1 cellular context compared by ENCODE assay signal in the genomic region with DNA sequence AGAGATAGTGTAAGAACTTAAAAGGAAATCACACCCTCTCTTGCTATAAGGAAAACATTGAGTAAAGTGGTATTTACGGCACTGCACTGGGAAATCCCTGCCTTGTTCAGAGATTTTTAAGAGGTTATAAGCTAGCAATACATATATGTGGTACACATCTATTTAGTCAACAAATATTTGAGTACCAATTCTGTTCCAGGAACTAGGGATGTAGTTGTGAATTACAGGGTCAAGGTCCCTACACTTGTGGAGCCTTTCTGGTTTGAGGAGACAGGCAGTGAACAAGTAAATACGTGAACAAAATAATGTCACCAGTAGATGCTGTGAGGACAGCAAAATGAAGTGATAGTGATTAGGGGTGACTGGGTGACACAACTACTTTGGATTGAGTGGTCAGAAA.
TF ChIP-seq lines count a peak whose summit lies in the region.

No MANE protein-coding gene starts in this region.

TF ChIP-seq in HepG2, 621 proteins besides CTCF, POLR2A, EP300 and RAD21:
- TF ChIP-seq HHEX (CRISPR knock-in tag; IDR thresholded peaks at IDR 0.05) = peak; percentile 22; the same call in 1 of the 2 replicates
- TF ChIP-seq SSRP1 (CRISPR knock-in tag; IDR thresholded peaks at IDR 0.05) = 0 out of 2 replicates have a peak, but pooled peaks have one; percentile 29
- TF ChIP-seq NAIF1 (CRISPR knock-in tag; IDR thresholded peaks at IDR 0.05; ENCODE audit: borderline replicate concordance) = no peak
- TF ChIP-seq FOSL2 (CRISPR knock-in tag; IDR thresholded peaks at IDR 0.05) = no peak
- 0 out of 2 replicates have a peak, but pooled peaks have one; percentile 19 for TF ChIP-seq PAF1 (CRISPR knock-in tag; IDR thresholded peaks at IDR 0.05)
- TF ChIP-seq MIXL1 (CRISPR knock-in tag; IDR thresholded peaks at IDR 0.05) = peak; percentile 62
- TF ChIP-seq FOXA3 (CRISPR knock-in tag; IDR thresholded peaks at IDR 0.05) = 0 out of 2 replicates have a peak, but pooled peaks have one; percentile 16
- TF ChIP-seq RXRB (CRISPR knock-in tag; IDR thresholded peaks at IDR 0.05; ENCODE audit: borderline replicate concordance) = peak; percentile 19; the same call in 1 of the 2 replicates
- TF ChIP-seq ZBTB7B (CRISPR knock-in tag; IDR thresholded peaks at IDR 0.05) = 0 out of 2 replicates have a peak, but pooled peaks have one; percentile 34
- TF ChIP-seq SMYD3 (CRISPR knock-in tag; IDR thresholded peaks at IDR 0.05) = 0 out of 2 replicates have a peak, but pooled peaks have one; percentile 35
- peak; percentile 20; the same call in 1 of the 2 replicates for TF ChIP-seq TARDBP (CRISPR knock-in tag; IDR thresholded peaks at IDR 0.05)
- TF ChIP-seq, protein P1, sequence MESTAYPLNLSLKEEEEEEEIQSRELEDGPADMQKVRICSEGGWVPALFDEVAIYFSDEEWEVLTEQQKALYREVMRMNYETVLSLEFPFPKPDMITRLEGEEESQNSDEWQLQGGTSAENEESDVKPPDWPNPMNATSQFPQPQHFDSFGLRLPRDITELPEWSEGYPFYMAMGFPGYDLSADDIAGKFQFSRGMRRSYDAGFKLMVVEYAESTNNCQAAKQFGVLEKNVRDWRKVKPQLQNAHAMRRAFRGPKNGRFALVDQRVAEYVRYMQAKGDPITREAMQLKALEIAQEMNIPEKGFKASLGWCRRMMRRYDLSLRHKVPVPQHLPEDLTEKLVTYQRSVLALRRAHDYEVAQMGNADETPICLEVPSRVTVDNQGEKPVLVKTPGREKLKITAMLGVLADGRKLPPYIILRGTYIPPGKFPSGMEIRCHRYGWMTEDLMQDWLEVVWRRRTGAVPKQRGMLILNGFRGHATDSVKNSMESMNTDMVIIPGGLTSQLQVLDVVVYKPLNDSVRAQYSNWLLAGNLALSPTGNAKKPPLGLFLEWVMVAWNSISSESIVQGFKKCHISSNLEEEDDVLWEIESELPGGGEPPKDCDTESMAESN (CRISPR knock-in tag; conservative IDR thresholded peaks at IDR 0.05) = 0 out of 2 replicates have a peak, but pooled peaks have one; percentile 10
- TF ChIP-seq, protein P2, sequence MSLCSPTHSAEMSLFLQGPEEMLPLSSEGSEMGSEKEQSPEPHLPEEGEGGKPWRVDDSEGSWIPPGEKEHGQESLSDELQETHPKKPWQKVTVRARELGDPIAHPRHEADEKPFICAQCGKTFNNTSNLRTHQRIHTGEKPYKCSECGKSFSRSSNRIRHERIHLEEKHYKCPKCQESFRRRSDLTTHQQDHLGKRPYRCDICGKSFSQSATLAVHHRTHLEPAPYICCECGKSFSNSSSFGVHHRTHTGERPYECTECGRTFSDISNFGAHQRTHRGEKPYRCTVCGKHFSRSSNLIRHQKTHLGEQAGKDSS (CRISPR knock-in tag; IDR thresholded peaks at IDR 0.05; ENCODE audit: borderline replicate concordance, low read depth) = no peak
- peak; percentile 46; the same call in 1 of the 2 replicates for TF ChIP-seq NR2F6 (IDR thresholded peaks at IDR 0.05)
- TF ChIP-seq NR2F6 (CRISPR knock-in tag; IDR thresholded peaks at IDR 0.05) = peak; percentile 48; the same call in 1 of the 2 replicates
- TF ChIP-seq SAP130 (CRISPR knock-in tag; IDR thresholded peaks at IDR 0.05; ENCODE audit: low read depth) = peak; percentile 34
- peak; percentile 38 for TF ChIP-seq RARA (CRISPR knock-in tag; IDR thresholded peaks at IDR 0.05)
- no peak for TF ChIP-seq SOX13 (IDR thresholded peaks at IDR 0.05)
- TF ChIP-seq SOX13 (CRISPR knock-in tag; conservative IDR thresholded peaks at IDR 0.05 in 1 of 2, IDR thresholded peaks at IDR 0.05 in 1 of 2) = peak in 1 of 2 experiments; percentile 30; a peak in 1 of 4 replicates
- TF ChIP-seq, protein P3, sequence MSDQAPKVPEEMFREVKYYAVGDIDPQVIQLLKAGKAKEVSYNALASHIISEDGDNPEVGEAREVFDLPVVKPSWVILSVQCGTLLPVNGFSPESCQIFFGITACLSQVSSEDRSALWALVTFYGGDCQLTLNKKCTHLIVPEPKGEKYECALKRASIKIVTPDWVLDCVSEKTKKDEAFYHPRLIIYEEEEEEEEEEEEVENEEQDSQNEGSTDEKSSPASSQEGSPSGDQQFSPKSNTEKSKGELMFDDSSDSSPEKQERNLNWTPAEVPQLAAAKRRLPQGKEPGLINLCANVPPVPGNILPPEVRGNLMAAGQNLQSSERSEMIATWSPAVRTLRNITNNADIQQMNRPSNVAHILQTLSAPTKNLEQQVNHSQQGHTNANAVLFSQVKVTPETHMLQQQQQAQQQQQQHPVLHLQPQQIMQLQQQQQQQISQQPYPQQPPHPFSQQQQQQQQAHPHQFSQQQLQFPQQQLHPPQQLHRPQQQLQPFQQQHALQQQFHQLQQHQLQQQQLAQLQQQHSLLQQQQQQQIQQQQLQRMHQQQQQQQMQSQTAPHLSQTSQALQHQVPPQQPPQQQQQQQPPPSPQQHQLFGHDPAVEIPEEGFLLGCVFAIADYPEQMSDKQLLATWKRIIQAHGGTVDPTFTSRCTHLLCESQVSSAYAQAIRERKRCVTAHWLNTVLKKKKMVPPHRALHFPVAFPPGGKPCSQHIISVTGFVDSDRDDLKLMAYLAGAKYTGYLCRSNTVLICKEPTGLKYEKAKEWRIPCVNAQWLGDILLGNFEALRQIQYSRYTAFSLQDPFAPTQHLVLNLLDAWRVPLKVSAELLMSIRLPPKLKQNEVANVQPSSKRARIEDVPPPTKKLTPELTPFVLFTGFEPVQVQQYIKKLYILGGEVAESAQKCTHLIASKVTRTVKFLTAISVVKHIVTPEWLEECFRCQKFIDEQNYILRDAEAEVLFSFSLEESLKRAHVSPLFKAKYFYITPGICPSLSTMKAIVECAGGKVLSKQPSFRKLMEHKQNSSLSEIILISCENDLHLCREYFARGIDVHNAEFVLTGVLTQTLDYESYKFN (CRISPR knock-in tag; conservative IDR thresholded peaks at IDR 0.05) = peak; percentile 33
- TF ChIP-seq ZMYM3 (CRISPR knock-in tag; IDR thresholded peaks at IDR 0.05) = no peak
- peak; percentile 7; the same call in 1 of the 2 replicates for TF ChIP-seq SOX5 (CRISPR knock-in tag; IDR thresholded peaks at IDR 0.05; ENCODE audit: borderline replicate concordance)
- TF ChIP-seq FOXP1 (IDR thresholded peaks at IDR 0.05) = no peak
- 0 out of 2 replicates have a peak, but pooled peaks have one; percentile 33 for TF ChIP-seq FOXP1 (CRISPR knock-in tag; IDR thresholded peaks at IDR 0.05)
